Comparison of ENCODE assay signal across 36 cellular contexts in the genomic region with DNA sequence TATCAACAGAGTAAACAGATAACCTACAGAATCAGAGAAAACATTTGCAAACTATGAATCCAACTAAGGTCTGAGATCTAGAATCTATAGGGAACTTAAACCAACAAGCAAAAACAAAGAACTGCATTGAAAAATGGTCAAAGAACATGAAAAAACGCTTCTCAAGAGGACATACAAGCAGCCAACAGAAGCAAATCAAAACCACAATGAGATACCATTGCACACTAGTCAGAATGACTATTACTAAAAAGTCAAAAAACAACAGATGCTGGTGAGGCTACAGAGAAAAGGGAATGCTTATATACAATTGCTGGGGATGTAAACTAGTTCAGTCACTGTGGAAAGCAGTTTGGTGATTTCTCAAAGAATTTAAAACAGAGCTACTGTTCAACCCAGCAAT.
"Had no signal": no experiment of that assay in that cellular context is flagged by ENCODE, and none has a peak within 500 bp of the region (broad histone marks: within the 10 kb centered on the region; RNA-seq: fewer than 3 reads in every experiment).

No MANE protein-coding gene starts in this region.

- H3K4me2 ChIP-seq: KMS-11 had no signal

- DNase-seq: activated CD4-positive, alpha-beta memory T cell treated with anti-CD3 and anti-CD28 coated beads, Interleukin-2, amount 10 ng/mL, durations not matched to agents 7 days and 5 days; activated CD4-positive, alpha-beta T cell treated with anti-CD3 and anti-CD28 coated beads for 1 hour; activated CD4-positive, alpha-beta T cell treated with anti-CD3 and anti-CD28 coated beads for 48 hours; activated CD4-positive, CD25-positive, alpha-beta regulatory T cell; activated effector memory CD4-positive, alpha-beta T cell treated with anti-CD3 and anti-CD28 coated beads, Interleukin-2, amount 50 U/mL, for 16 hours; activated naive CD4-positive, alpha-beta T cell; activated naive CD4-positive, alpha-beta T cell treated with anti-CD3 and anti-CD28 coated beads, Interleukin-2, amount 50 U/mL, for 16 hours; activated naive CD8-positive, alpha-beta T cell treated with anti-CD3 and anti-CD28 coated beads for 36 hours; activated T-cell treated with anti-CD3 and anti-CD28 coated beads, Interleukin-2, amount 50 U/mL, for 1 hour; activated T-cell treated with anti-CD3 and anti-CD28 coated beads, Interleukin-2, amount 50 U/mL, for 72 hours; amniotic stem cell; aorta; body of pancreas; central memory CD4-positive, alpha-beta T cell; NCI-H1092 treated with DMSO at 0.1 percent for 48 hours; NCI-H1417; NCI-H146; NCI-H187; NCI-H2029 treated with DMSO at 0.1 percent for 48 hours; NCI-H2107; NCI-H2171; NCI-H510A; NCI-H526; NCI-H748 treated with DMSO at 0.1 percent for 48 hours; NK-92 treated with Interleukin-12 subunit alpha and Interleukin-12 subunit beta, amount 100 ng/mL, for 24 hours; PC-3; Peyer's patch; RPMI8226; SHP77 treated with DMSO at 0.1 percent for 48 hours; T-cell; T-helper 17 cell; WERI-Rb-1 had no signal

- H3K36me3 ChIP-seq: Peyer's patch, SJSA1, WERI-Rb-1 had no signal

- H3K4me3 ChIP-seq: body of pancreas, Peyer's patch, SJSA1 had no signal

- H3K27ac ChIP-seq: body of pancreas, KMS-11, Peyer's patch, SJSA1, WERI-Rb-1 had no signal

- ATAC-seq: activated T-cell treated with anti-CD3 and anti-CD28 coated beads, Interleukin-2, amount 50 U/mL, for 72 hours; activated T-helper 17 cell treated with anti-CD3 and anti-CD28 coated beads, Interleukin-2, amount 50 U/mL, for 72 hours; body of pancreas; PC-3; SK-N-SH treated with all-trans-retinoic acid at 6 μM for 48 hours; T-cell; T-helper 17 cell had no signal

- H3K4me1 Mint-ChIP-seq: activated CD4-positive, alpha-beta memory T cell treated with anti-CD3 and anti-CD28 coated beads, Interleukin-2, amount 10 ng/mL, durations not matched to agents 7 days and 5 days; activated naive CD8-positive, alpha-beta T cell treated with anti-CD3 and anti-CD28 coated beads for 36 hours; activated T-helper 17 cell treated with anti-CD3 and anti-CD28 coated beads, Interleukin-2, amount 50 U/mL, for 72 hours; T-cell; T-helper 17 cell had no signal

- H3K4me3 Mint-ChIP-seq: activated CD4-positive, alpha-beta memory T cell treated with anti-CD3 and anti-CD28 coated beads, Interleukin-2, amount 10 ng/mL, durations not matched to agents 7 days and 5 days; activated naive CD8-positive, alpha-beta T cell treated with anti-CD3 and anti-CD28 coated beads for 36 hours; activated T-cell treated with anti-CD3 and anti-CD28 coated beads, Interleukin-2, amount 50 U/mL, for 72 hours; activated T-helper 17 cell treated with anti-CD3 and anti-CD28 coated beads, Interleukin-2, amount 50 U/mL, for 72 hours; T-cell had no signal

- H3K4me1 ChIP-seq: body of pancreas, Peyer's patch, SJSA1 had no signal

- H3K27me3 ChIP-seq: body of pancreas, Peyer's patch, SJSA1 had no signal

- H3K9me3 ChIP-seq: body of pancreas, Peyer's patch, SJSA1 had no signal

- H3K36me3 Mint-ChIP-seq: activated naive CD8-positive, alpha-beta T cell treated with anti-CD3 and anti-CD28 coated beads for 36 hours; T-cell had no signal

- H3K9ac ChIP-seq: KMS-11 had no signal

- H3K9me3 Mint-ChIP-seq: activated CD4-positive, alpha-beta memory T cell treated with anti-CD3 and anti-CD28 coated beads, Interleukin-2, amount 10 ng/mL, durations not matched to agents 7 days and 5 days; activated naive CD8-positive, alpha-beta T cell treated with anti-CD3 and anti-CD28 coated beads for 36 hours had no signal

- H3K27ac Mint-ChIP-seq: activated CD4-positive, alpha-beta memory T cell treated with anti-CD3 and anti-CD28 coated beads, Interleukin-2, amount 10 ng/mL, durations not matched to agents 7 days and 5 days; activated naive CD8-positive, alpha-beta T cell treated with anti-CD3 and anti-CD28 coated beads for 36 hours; activated T-cell treated with anti-CD3 and anti-CD28 coated beads, Interleukin-2, amount 50 U/mL, for 72 hours; activated T-helper 17 cell treated with anti-CD3 and anti-CD28 coated beads, Interleukin-2, amount 50 U/mL, for 72 hours; T-cell; T-helper 17 cell had no signal

- H3K27me3 Mint-ChIP-seq: activated CD4-positive, alpha-beta memory T cell treated with anti-CD3 and anti-CD28 coated beads, Interleukin-2, amount 10 ng/mL, durations not matched to agents 7 days and 5 days; activated naive CD8-positive, alpha-beta T cell treated with anti-CD3 and anti-CD28 coated beads for 36 hours; activated T-helper 17 cell treated with anti-CD3 and anti-CD28 coated beads, Interleukin-2, amount 50 U/mL, for 72 hours; T-cell; T-helper 17 cell had no signal
